ENCODE assay signal across 7 cellular contexts in the genomic region with DNA sequence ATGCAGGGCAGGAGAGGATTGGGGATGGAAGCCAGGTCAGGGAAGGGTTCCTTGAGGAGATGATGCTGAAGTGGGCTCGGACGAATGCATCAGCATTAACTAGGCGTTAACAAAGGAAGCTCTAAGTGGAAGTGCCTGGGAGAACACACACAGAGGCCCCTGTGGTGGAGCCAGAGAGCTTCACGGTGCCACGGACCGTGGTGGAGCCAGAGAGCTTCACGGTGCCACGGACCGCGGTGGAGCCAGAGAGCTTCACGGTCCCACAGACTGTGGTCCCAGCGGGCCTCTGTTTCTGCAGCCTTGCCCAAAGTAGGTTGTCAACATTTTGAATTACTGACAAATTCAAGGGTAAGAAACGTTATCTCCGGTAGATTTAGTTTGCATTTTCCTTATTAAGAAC. TPM values are rescaled to one million over a fixed set of nuclear protein-coding genes. Genes with fewer than 3 reads are reported as not detected.
"Had no signal": no experiment of that assay in that cellular context is flagged by ENCODE, and none has a peak within 500 bp of the region (broad histone marks: within the 10 kb centered on the region; RNA-seq: fewer than 3 reads in every experiment).

No MANE protein-coding gene starts in this region.

- ATAC-seq: HepG2 had no signal

- DNase-seq: GM23248, H7, KG1 had no signal

- H3K36me3 ChIP-seq: HAP-1 had no signal

- H3K27ac ChIP-seq: GM23248, HL-60 had no signal

- H3K9me3 ChIP-seq: HAP-1 had no signal

- H3K9ac ChIP-seq: GM23248 had no signal

- H3K4me1 ChIP-seq: HAP-1 had no signal

- H3K4me3 ChIP-seq: GM23248, HAP-1 had no signal

- H2AFZ ChIP-seq: GM23248 had no signal

- FAIRE-seq: HepG2 had no signal

RNA-seq across cellular contexts. Expression of a gene that starts 48.3 kb away (rescaled TPM):
- total RNA-seq: GM23248, HepG2 had no signal
- polyA plus RNA-seq: GM23248, HepG2, IgD-negative memory B cell had no signal
